ENCODE assay signal across 11 cellular contexts in the genomic region with DNA sequence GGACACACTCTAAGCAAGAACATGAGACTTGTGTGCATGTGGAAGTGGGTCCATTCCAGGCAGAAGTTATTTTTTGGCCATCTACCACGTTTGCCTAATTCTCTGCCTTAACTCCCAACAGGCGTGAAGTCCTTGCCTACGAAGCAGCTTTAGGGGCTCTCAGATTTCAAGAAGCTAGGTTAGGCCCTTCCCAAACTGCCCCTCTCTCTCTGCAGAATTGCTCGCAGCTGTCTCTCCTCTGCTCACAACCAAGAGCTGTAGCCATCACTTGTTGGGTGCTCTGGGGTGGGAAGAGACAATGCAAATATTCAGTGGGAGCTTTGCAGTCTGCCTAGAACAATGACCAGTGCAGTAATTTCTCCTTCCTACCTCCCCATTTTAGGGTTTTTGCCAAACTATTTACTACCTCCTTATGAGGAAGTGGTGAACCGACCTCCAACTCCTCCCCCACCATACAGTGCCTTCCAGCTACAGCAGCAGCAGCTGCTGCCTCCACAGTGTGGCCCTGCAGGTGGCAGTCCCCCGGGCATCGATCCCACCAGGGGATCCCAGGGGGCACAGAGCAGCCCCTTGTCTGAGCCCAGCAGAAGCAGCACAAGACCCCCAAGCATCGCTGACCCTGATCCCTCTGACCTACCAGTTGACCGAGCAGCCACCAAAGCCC. TPM values are rescaled to one million over a fixed set of nuclear protein-coding genes. Genes with fewer than 3 reads are reported as not detected.
DNase-seq lines count a peak whose midpoint lies in the region; ATAC-seq, FAIRE-seq and TF ChIP-seq lines count a peak whose summit lies in the region.
"Had no signal": no experiment of that assay in that cellular context is flagged by ENCODE, and none has a peak within 500 bp of the region (broad histone marks: within the 10 kb centered on the region; RNA-seq: fewer than 3 reads in every experiment).

No MANE protein-coding gene starts in this region.

- H3K4me2 ChIP-seq in OCI-LY3 (ENCODE audit: low read length): peak overlapping the region; percentile 43

- H3K9me3 Mint-ChIP-seq in activated CD8-positive, alpha-beta memory T cell treated with anti-CD3 and anti-CD28 coated beads, Interleukin-2, amount 10 ng/mL, durations not matched to agents 7 days and 5 days (ENCODE audit: low read depth): no peaks in the 10 kb centered on the region
- no peaks in the 10 kb centered on the region for H3K9me3 Mint-ChIP-seq in dendritic cell treated with granulocyte-macrophage colony-stimulating factor and Interleukin-4, amounts not matched to agents 40 ng/mL and 50 ng/mL, for 4 days
- no peaks in the 10 kb centered on the region for H3K9me3 Mint-ChIP-seq in stimulated activated naive CD8-positive, alpha-beta T cell treated with anti-CD3 and anti-CD28 coated beads, Interleukin-15, amount 100 ng/mL, for 72 hours

- CTCF ChIA-PET in activated CD8-positive, alpha-beta memory T cell treated with anti-CD3 and anti-CD28 coated beads, Interleukin-2, amount 10 ng/mL, durations not matched to agents 7 days and 5 days (lab: Charles Lee): interaction anchor here (0.6 to 1.6 kb wide), 5 partner anchors 10 to 377 kb away, joined by 3 to 8 read pairs (median 3); no protein-coding TSS in a partner anchor

- no peaks in the 10 kb centered on the region for H4K20me1 ChIP-seq in OCI-LY3 (ENCODE audit: insufficient read depth, low read length)

- no peak for FAIRE-seq in frontal cortex (lab: Jason Lieb, UNC)

- no peak overlapping the region for H3K4me3 Mint-ChIP-seq in activated CD8-positive, alpha-beta memory T cell treated with anti-CD3 and anti-CD28 coated beads, Interleukin-2, amount 10 ng/mL, durations not matched to agents 7 days and 5 days
- peak overlapping the region; percentile 6 for H3K4me3 Mint-ChIP-seq in dendritic cell treated with granulocyte-macrophage colony-stimulating factor and Interleukin-4, amounts not matched to agents 40 ng/mL and 50 ng/mL, for 4 days
- peak overlapping the region in 1 of 2 donors; percentile 22 for H3K4me3 Mint-ChIP-seq in stimulated activated naive CD8-positive, alpha-beta T cell treated with anti-CD3 and anti-CD28 coated beads, Interleukin-15, amount 100 ng/mL, for 72 hours

- peaks cover 20% of the 10 kb centered on the region for H3K36me3 Mint-ChIP-seq in activated CD8-positive, alpha-beta memory T cell treated with anti-CD3 and anti-CD28 coated beads, Interleukin-2, amount 10 ng/mL, durations not matched to agents 7 days and 5 days
- peaks cover 77% of the 10 kb centered on the region for H3K36me3 Mint-ChIP-seq in dendritic cell treated with granulocyte-macrophage colony-stimulating factor and Interleukin-4, amounts not matched to agents 40 ng/mL and 50 ng/mL, for 4 days (ENCODE audit: low read depth)

- H3K79me2 ChIP-seq in OCI-LY3 (ENCODE audit: low read length): no peaks in the 10 kb centered on the region

- DNase-seq in activated CD8-positive, alpha-beta memory T cell treated with anti-CD3 and anti-CD28 coated beads, Interleukin-2, amount 10 ng/mL, durations not matched to agents 7 days and 5 days: peak; percentile 76
- no peak for DNase-seq in activated CD8-positive, alpha-beta memory T cell treated with anti-CD3 and anti-CD28 coated beads, Interleukin-2, amount 50 U/mL, for 4 hours
- DNase-seq in stimulated activated naive CD8-positive, alpha-beta T cell treated with anti-CD3 and anti-CD28 coated beads, Interleukin-15, amount 100 ng/mL, for 72 hours: no peak
- DNase-seq in frontal cortex (ENCODE audit: low spot score in 2 of 2): no peak
- DNase-seq in glomerular visceral epithelial cell (ENCODE audit: extremely low spot score): no peak
- DNase-seq: islet precursor cell, NCI-H2171 treated with DMSO at 0.1 percent for 48 hours had no signal

- no peaks in the 10 kb centered on the region for H3K27me3 Mint-ChIP-seq in activated CD8-positive, alpha-beta memory T cell treated with anti-CD3 and anti-CD28 coated beads, Interleukin-2, amount 10 ng/mL, durations not matched to agents 7 days and 5 days
- H3K27me3 Mint-ChIP-seq in dendritic cell treated with granulocyte-macrophage colony-stimulating factor and Interleukin-4, amounts not matched to agents 40 ng/mL and 50 ng/mL, for 4 days: no peaks in the 10 kb centered on the region
- H3K27me3 Mint-ChIP-seq in stimulated activated naive CD8-positive, alpha-beta T cell treated with anti-CD3 and anti-CD28 coated beads, Interleukin-15, amount 100 ng/mL, for 72 hours: no peaks in the 10 kb centered on the region

- H3K4me3 ChIP-seq in OCI-LY3 (ENCODE audit: low read length): no peak overlapping the region

- H2AFZ ChIP-seq in OCI-LY3 (ENCODE audit: low read depth, low read length): no peak overlapping the region

- peak overlapping the region; percentile 84 for H3K27ac Mint-ChIP-seq in activated CD8-positive, alpha-beta memory T cell treated with anti-CD3 and anti-CD28 coated beads, Interleukin-2, amount 10 ng/mL, durations not matched to agents 7 days and 5 days
- H3K27ac Mint-ChIP-seq in dendritic cell treated with granulocyte-macrophage colony-stimulating factor and Interleukin-4, amounts not matched to agents 40 ng/mL and 50 ng/mL, for 4 days: peak overlapping the region; percentile 83
- peak overlapping the region; percentile 64 to 94 for H3K27ac Mint-ChIP-seq in stimulated activated naive CD8-positive, alpha-beta T cell treated with anti-CD3 and anti-CD28 coated beads, Interleukin-15, amount 100 ng/mL, for 72 hours

- no peaks in the 10 kb centered on the region for H3K36me3 ChIP-seq in OCI-LY3 (replicated peaks; ENCODE audit: low read depth, low read length)

- no peak for TF ChIP-seq CTCF in OCI-LY3 (IDR thresholded peaks at IDR 0.05; ENCODE audit: low read depth, low read length)

- no peaks in the 10 kb centered on the region for H3K27me3 ChIP-seq in OCI-LY3 (ENCODE audit: low read depth, low read length)

- intact Hi-C loops in dendritic cell treated with granulocyte-macrophage colony-stimulating factor and Interleukin-4, amounts not matched to agents 40 ng/mL and 50 ng/mL, for 4 days (cut with micrococcal nuclease): no loop called here

- peak overlapping the region; percentile 27; the same call in 1 of the 2 replicates for H3K27ac ChIP-seq in OCI-LY3 (ENCODE audit: low read length)

- no peaks in the 10 kb centered on the region for H3K9me3 ChIP-seq in OCI-LY3 (ENCODE audit: insufficient read depth, low read length)

- peaks cover 32% of the 10 kb centered on the region for H3K4me1 Mint-ChIP-seq in activated CD8-positive, alpha-beta memory T cell treated with anti-CD3 and anti-CD28 coated beads, Interleukin-2, amount 10 ng/mL, durations not matched to agents 7 days and 5 days
- H3K4me1 Mint-ChIP-seq in dendritic cell treated with granulocyte-macrophage colony-stimulating factor and Interleukin-4, amounts not matched to agents 40 ng/mL and 50 ng/mL, for 4 days (ENCODE audit: low read depth): peaks cover 85% of the 10 kb centered on the region
- peaks cover 24% of the 10 kb centered on the region for H3K4me1 Mint-ChIP-seq in stimulated activated naive CD8-positive, alpha-beta T cell treated with anti-CD3 and anti-CD28 coated beads, Interleukin-15, amount 100 ng/mL, for 72 hours

- peaks cover 10% of the 10 kb centered on the region for H3K4me1 ChIP-seq in OCI-LY3 (ENCODE audit: low read length)

- H3K9ac ChIP-seq in OCI-LY3 (ENCODE audit: low read length): no peak overlapping the region

- peak; percentile 88 for ATAC-seq in activated CD8-positive, alpha-beta memory T cell treated with anti-CD3 and anti-CD28 coated beads, Interleukin-2, amount 10 ng/mL, durations not matched to agents 7 days and 5 days
- ATAC-seq in stimulated activated naive CD8-positive, alpha-beta T cell treated with anti-CD3 and anti-CD28 coated beads, Interleukin-15, amount 100 ng/mL, for 72 hours: peak; percentile 70
- ATAC-seq in HG03521 (IDR thresholded peaks at IDR 0.05; ENCODE audit: unreplicated experiment): no peak

RNA-seq across cellular contexts. Expression of a gene that starts 24.9 kb away (rescaled TPM):
- not detected for total RNA-seq in activated CD8-positive, alpha-beta memory T cell treated with anti-CD3 and anti-CD28 coated beads, Interleukin-2, amount 10 ng/mL, durations not matched to agents 7 days and 5 days
- total RNA-seq in frontal cortex: not detected
- total RNA-seq: A673 had no signal

RNA-seq across cellular contexts. Expression of a gene that starts 41.7 kb away (rescaled TPM):
- 1 to 10 TPM; 6.6 to 8.4 TPM for total RNA-seq in activated CD8-positive, alpha-beta memory T cell treated with anti-CD3 and anti-CD28 coated beads, Interleukin-2, amount 10 ng/mL, durations not matched to agents 7 days and 5 days
- total RNA-seq in frontal cortex: 31.0 TPM

RNA-seq across cellular contexts. Expression of a gene that starts 56.9 kb away (rescaled TPM):
- total RNA-seq in activated CD8-positive, alpha-beta memory T cell treated with anti-CD3 and anti-CD28 coated beads, Interleukin-2, amount 10 ng/mL, durations not matched to agents 7 days and 5 days: under 1 TPM in 1 of 2 experiments, not detected in 1; 0.41 TPM
- total RNA-seq in frontal cortex: 13.5 TPM

Comparison
In these comparisons a context has a peak if more than half of its experiments do, and no peak if none do; other contexts are left out.
1. RNA of a gene that starts 56.9 kb away (total RNA-seq): 13.5 TPM in frontal cortex (single experiment); 0.41 TPM in activated CD8-positive, alpha-beta memory T cell treated with anti-CD3 and anti-CD28 coated beads, Interleukin-2, amount 10 ng/mL, durations not matched to agents 7 days and 5 days; every median in the first group is over 10 times any median in the second.
2. Peak in every context shown above with its lines, with median percentiles within 50 percentile points of each other: H3K27ac Mint-ChIP-seq.